27 cellular contexts compared by ENCODE assay signal in genomic region chr10:34647157-34647556, GRCh38.
"Had no signal": no experiment of that assay in that cellular context is flagged by ENCODE, and none has a peak within 500 bp of the region (broad histone marks: within the 10 kb centered on the region; RNA-seq: fewer than 3 reads in every experiment).

No MANE protein-coding gene starts in this region.

- H3K4me3 Mint-ChIP-seq: naive thymus-derived CD8-positive, alpha-beta T cell; stimulated activated naive CD8-positive, alpha-beta T cell treated with anti-CD3 and anti-CD28 coated beads, Interleukin-15, amount 100 ng/mL, for 72 hours had no signal

- H3K27ac Mint-ChIP-seq: naive thymus-derived CD8-positive, alpha-beta T cell; stimulated activated naive CD8-positive, alpha-beta T cell treated with anti-CD3 and anti-CD28 coated beads, Interleukin-15, amount 100 ng/mL, for 72 hours had no signal

- H3K4me1 Mint-ChIP-seq: naive thymus-derived CD8-positive, alpha-beta T cell; stimulated activated naive CD8-positive, alpha-beta T cell treated with anti-CD3 and anti-CD28 coated beads, Interleukin-15, amount 100 ng/mL, for 72 hours had no signal

- H3K27me3 ChIP-seq: dorsolateral prefrontal cortex, gastrocnemius medialis, ovary, suprapubic skin, transverse colon, upper lobe of right lung, vagina had no signal

- H3K36me3 ChIP-seq: gastrocnemius medialis, ovary, suprapubic skin, transverse colon, upper lobe of right lung, vagina had no signal

- H3K27ac ChIP-seq: dorsolateral prefrontal cortex, epithelial cell of prostate, gastrocnemius medialis, ovary, suprapubic skin, transverse colon, upper lobe of right lung, vagina had no signal

- ATAC-seq: esophagus mucosa; gastrocnemius medialis; left colon; naive thymus-derived CD8-positive, alpha-beta T cell; sciatic nerve; stimulated activated naive CD8-positive, alpha-beta T cell treated with anti-CD3 and anti-CD28 coated beads, Interleukin-15, amount 100 ng/mL, for 72 hours; upper lobe of right lung had no signal

- H3K9me3 ChIP-seq: gastrocnemius medialis, ovary, suprapubic skin, transverse colon, upper lobe of right lung, vagina had no signal

- H3K4me3 ChIP-seq: dorsolateral prefrontal cortex, gastrocnemius medialis, ovary, smooth muscle cell, suprapubic skin, transverse colon, upper lobe of right lung, vagina had no signal

- DNase-seq: cerebellar nuclear complex; dorsolateral prefrontal cortex; effector CD4-positive, alpha-beta T cell; foreskin fibroblast; gastrocnemius medialis; head of caudate nucleus; kidney; left colon; mesenchymal stem cell; naive thymus-derived CD8-positive, alpha-beta T cell; occipital lobe; ovary; retina; stimulated activated CD4-positive, alpha-beta T cell treated with anti-CD3 and anti-CD28 coated beads, Interleukin-12 subunit alpha, Interleukin-12 subunit beta, amount 100 ng/mL, for 4 hours; stimulated activated CD4-positive, alpha-beta T cell treated with anti-CD3 and anti-CD28 coated beads, Interleukin-1b, Interleukin-23, amount 100 ng/mL, for 48 hours; stimulated activated CD4-positive, alpha-beta T cell treated with anti-CD3 and anti-CD28 coated beads, Interleukin-4, amount 100 ng/mL, for 1 hour; stimulated activated CD8-positive, alpha-beta memory T cell treated with anti-CD3 and anti-CD28 coated beads, Interleukin-4, amount 100 ng/mL, for 48 hours; stimulated activated naive CD4-positive, alpha-beta T cell; stimulated activated naive CD8-positive, alpha-beta T cell treated with anti-CD3 and anti-CD28 coated beads, Interleukin-15, amount 100 ng/mL, for 72 hours; transverse colon; upper lobe of right lung had no signal

- H3K4me2 ChIP-seq: smooth muscle cell had no signal

- H3K9me3 Mint-ChIP-seq: naive thymus-derived CD8-positive, alpha-beta T cell; stimulated activated naive CD8-positive, alpha-beta T cell treated with anti-CD3 and anti-CD28 coated beads, Interleukin-15, amount 100 ng/mL, for 72 hours had no signal

- H3K36me3 Mint-ChIP-seq: naive thymus-derived CD8-positive, alpha-beta T cell had no signal

- H3K4me1 ChIP-seq: upper lobe of right lung had no signal
